ENCODE assay signal across 21 cellular contexts in genomic region chr13:35694549-35695233, GRCh38.
A peak's percentile ranks its signal among the peaks of the same experiment; 100 is the strongest.
DNase-seq lines count a peak whose midpoint lies in the region; ATAC-seq, FAIRE-seq and TF ChIP-seq lines count a peak whose summit lies in the region.
"Had no signal": no experiment of that assay in that cellular context is flagged by ENCODE, and none has a peak within 500 bp of the region (broad histone marks: within the 10 kb centered on the region; RNA-seq: fewer than 3 reads in every experiment).

No MANE protein-coding gene starts in this region.

- H3K9ac ChIP-seq in HepG2 (ENCODE audit: insufficient read depth, low read depth, low read length) (no peak overlapping the region), OCI-LY3 (ENCODE audit: low read length) (no peak overlapping the region)

- H3K27ac ChIP-seq in HepG2 (ENCODE audit: extremely low read length, insufficient read depth, low read length), result no peak overlapping the region
- H3K27ac ChIP-seq in right lobe of liver, result no peak overlapping the region
- H3K27ac ChIP-seq in OCI-LY3 (ENCODE audit: low read length), result no peak overlapping the region
- no peak overlapping the region for H3K27ac ChIP-seq in suprapubic skin
- no peak overlapping the region for H3K27ac ChIP-seq in adrenal gland
- H3K27ac ChIP-seq in stomach, result no peak overlapping the region
- H3K27ac ChIP-seq: Peyer's patch, SK-N-MC had no signal

- H3K4me1 ChIP-seq in HepG2 (ENCODE audit: insufficient read depth, low read length), result peaks cover 7% of the 10 kb centered on the region; the same call in 1 of the 2 replicates
- H3K4me1 ChIP-seq in right lobe of liver, result no peaks in the 10 kb centered on the region
- H3K4me1 ChIP-seq in OCI-LY3 (ENCODE audit: low read length), result peaks cover 15% of the 10 kb centered on the region
- H3K4me1 ChIP-seq in suprapubic skin, result no peaks in the 10 kb centered on the region
- no peaks in the 10 kb centered on the region for H3K4me1 ChIP-seq in adrenal gland (replicated peaks in 1 of 2)
- H3K4me1 ChIP-seq in stomach, result peaks cover 0 to 9% (median 4%) of the 10 kb centered on the region in 4 donors
- H3K4me1 ChIP-seq: Peyer's patch had no signal

- CTCF ChIA-PET in HepG2 (lab: Yijun Ruan, JAX; ENCODE audit: low intra/inter-chr PET ratio, low total read pairs), result no interaction called here

- in situ Hi-C loops in HepG2 (cut with HindIII; ENCODE audit: extremely low pct_ligation_motif_present, low pct_unique_long_range_greater_than_20kb), result no loop called here

- H3K36me3 ChIP-seq in HepG2 (replicated peaks in 1 of 2; ENCODE audit: control insufficient read depth in 1 of 2, insufficient read depth in 2 of 2, low read length in 2 of 2) (no peaks in the 10 kb centered on the region), right lobe of liver (no peaks in the 10 kb centered on the region), OCI-LY3 (replicated peaks; ENCODE audit: low read depth, low read length) (no peaks in the 10 kb centered on the region), suprapubic skin (no peaks in the 10 kb centered on the region), adrenal gland (replicated peaks in 1 of 2) (no peaks in the 10 kb centered on the region), stomach (no peaks in the 10 kb centered on the region)
- H3K36me3 ChIP-seq: Peyer's patch had no signal

- POLR2A ChIA-PET in HepG2 (lab: Yijun Ruan, JAX), result no interaction called here

- H3K4me3 ChIP-seq in HepG2 (replicated peaks in 1 of 3; ENCODE audit: insufficient read depth in 1 of 3, low read depth in 2 of 3, low read length in 3 of 3), result no peak overlapping the region
- no peak overlapping the region for H3K4me3 ChIP-seq in right lobe of liver
- peak overlapping the region; percentile 36 for H3K4me3 ChIP-seq in OCI-LY3 (ENCODE audit: low read length)
- no peak overlapping the region for H3K4me3 ChIP-seq in suprapubic skin
- H3K4me3 ChIP-seq in adrenal gland, result no peak overlapping the region
- H3K4me3 ChIP-seq in stomach, result no peak overlapping the region
- H3K4me3 ChIP-seq: GM23338, K562, Peyer's patch, SK-N-MC had no signal

- TF ChIP-seq CTCF in HepG2 (CRISPR knock-in tag; IDR thresholded peaks at IDR 0.05), result no peak
- no peak for TF ChIP-seq CTCF in right lobe of liver (IDR thresholded peaks at IDR 0.05)
- no peak for TF ChIP-seq CTCF in OCI-LY3 (IDR thresholded peaks at IDR 0.05; ENCODE audit: low read depth, low read length)
- no peak for TF ChIP-seq CTCF in suprapubic skin (IDR thresholded peaks at IDR 0.05)
- no peak for TF ChIP-seq CTCF in adrenal gland (IDR thresholded peaks at IDR 0.05)
- TF ChIP-seq CTCF in stomach (IDR thresholded peaks at IDR 0.05), result no peak

- TF ChIP-seq POLR2A in HepG2 (IDR thresholded peaks at IDR 0.05; ENCODE audit: insufficient read depth in 1 of 2, low read depth in 2 of 2, low read length in 2 of 2) (no peak), right lobe of liver (IDR thresholded peaks at IDR 0.05) (no peak), suprapubic skin (IDR thresholded peaks at IDR 0.05) (no peak), adrenal gland (IDR thresholded peaks at IDR 0.05) (no peak), stomach (IDR thresholded peaks at IDR 0.05) (no peak)

- BruUV-seq in HepG2 (replicated peaks; lab: Mats Ljungman, UMichigan), result no TSS peak

- no peak for FAIRE-seq in HepG2 (lab: Jason Lieb, UNC)
- FAIRE-seq: K562 had no signal

- TF ChIP-seq EP300 in HepG2 (IDR thresholded peaks at IDR 0.05; ENCODE audit: low read depth in 2 of 2, low read length in 2 of 2), result no peak
- no peak for TF ChIP-seq EP300 in HepG2 (CRISPR knock-in tag; IDR thresholded peaks at IDR 0.05; ENCODE audit: borderline replicate concordance)
- TF ChIP-seq EP300 in suprapubic skin (IDR thresholded peaks at IDR 0.05), result no peak
- no peak for TF ChIP-seq EP300 in stomach (IDR thresholded peaks at IDR 0.05)

- no peaks in the 10 kb centered on the region for H3K79me2 ChIP-seq in HepG2 (ENCODE audit: insufficient read depth, low read length)
- no peaks in the 10 kb centered on the region for H3K79me2 ChIP-seq in OCI-LY3 (ENCODE audit: low read length)

- ATAC-seq in HepG2, result peak; percentile 51
- no peak for ATAC-seq in right lobe of liver
- peak; percentile 73 for ATAC-seq in HG02798 (IDR thresholded peaks at IDR 0.05; ENCODE audit: poor library complexity, unreplicated experiment)
- ATAC-seq: GM23338, K562, Right ventricle myocardium inferior had no signal

- TF ChIP-seq RAD21 in HepG2 (CRISPR knock-in tag; IDR thresholded peaks at IDR 0.05), result no peak

- H4K20me1 ChIP-seq in HepG2 (ENCODE audit: insufficient read depth, low read length), result no peaks in the 10 kb centered on the region
- no peaks in the 10 kb centered on the region for H4K20me1 ChIP-seq in OCI-LY3 (ENCODE audit: insufficient read depth, low read length)

- no peak overlapping the region for H2AFZ ChIP-seq in HepG2 (ENCODE audit: low read length)
- peak overlapping the region; percentile 38; the same call in 1 of the 2 replicates for H2AFZ ChIP-seq in OCI-LY3 (ENCODE audit: low read depth, low read length)
- H2AFZ ChIP-seq: GM23338 had no signal

- H3K27me3 ChIP-seq in HepG2 (ENCODE audit: control insufficient read depth in 1 of 2, insufficient read depth in 2 of 2, low read length in 2 of 2) (peaks cover 0 to 12% of the 10 kb centered on the region in 2 experiments; a peak in 2 of 5 replicates), right lobe of liver (no peaks in the 10 kb centered on the region), OCI-LY3 (ENCODE audit: low read depth, low read length) (peaks cover 4% of the 10 kb centered on the region; the same call in 1 of the 2 replicates), suprapubic skin (no peaks in the 10 kb centered on the region), adrenal gland (no peaks in the 10 kb centered on the region), stomach (no peaks in the 10 kb centered on the region)
- H3K27me3 ChIP-seq: Peyer's patch had no signal

- 56% methylated on average over 8 of the region's 16 CpGs for WGBS in HepG2 (ENCODE audit: low lambda C conversion rate)
- 74% methylated on average over 7 of the region's 16 CpGs for WGBS in right lobe of liver (ENCODE audit: insufficient coverage, low coverage, low lambda C conversion rate, missing lambda C conversion rate)
- WGBS in suprapubic skin, result 80% methylated on average over 16 of the region's 16 CpGs
- 80 to 94% (median 85%) methylated on average over 9 to 16 of the region's 16 CpGs for WGBS in adrenal gland, 4 donors
- WGBS in stomach, 5 donors, result 77 to 93% (median 90%) methylated on average over 11 to 16 of the region's 16 CpGs

- DNase-seq in HepG2 (ENCODE audit: low spot score), result peak; percentile 1
- DNase-seq in right lobe of liver, result no peak
- peak; percentile 41 to 71 for DNase-seq in suprapubic skin (ENCODE audit: low spot score in 2 of 2)
- no peak for DNase-seq in adrenal gland
- DNase-seq in stomach, result no peak
- DNase-seq in OCI-M2 (lab: John Stamatoyannopoulos, UW; ENCODE audit: unreplicated experiment), result no peak
- DNase-seq: Calu3; CD4-positive, alpha-beta memory T cell; DMS53; NCI-H1436; NCI-H2029; NCI-H2171 treated with DMSO at 0.1 percent for 48 hours; NCI-H446 treated with DMSO at 0.1 percent for 48 hours; NCI-H774; Peyer's patch had no signal

- H3K4me2 ChIP-seq in HepG2 (ENCODE audit: low read depth, low read length) (no peak overlapping the region), OCI-LY3 (ENCODE audit: low read length) (peak overlapping the region; percentile 70)
- H3K4me2 ChIP-seq: GM23338 had no signal

- H3K9me3 ChIP-seq in HepG2 (ENCODE audit: low read length) (no peaks in the 10 kb centered on the region), right lobe of liver (no peaks in the 10 kb centered on the region), OCI-LY3 (ENCODE audit: insufficient read depth, low read length) (no peaks in the 10 kb centered on the region), suprapubic skin (no peaks in the 10 kb centered on the region), adrenal gland (replicated peaks in 1 of 3) (no peaks in the 10 kb centered on the region), stomach (no peaks in the 10 kb centered on the region)
- H3K9me3 ChIP-seq: Peyer's patch had no signal

- intact Hi-C loops in HepG2 (cut with micrococcal nuclease; ENCODE audit: unreplicated experiment), result no loop called here
- intact Hi-C loops in right lobe of liver (cut with DNase I), result no loop called here
- intact Hi-C loops in adrenal gland (cut with DNase I), result no loop called here
- intact Hi-C loops in stomach (cut with DNase I; ENCODE audit: low total_unique reads), result no loop called here

TF ChIP-seq in HepG2, 621 proteins besides CTCF, POLR2A, EP300 and RAD21:
- no peak for TF ChIP-seq ZFP37 (CRISPR knock-in tag; IDR thresholded peaks at IDR 0.05; ENCODE audit: borderline replicate concordance)
- TF ChIP-seq NKX3-1 (CRISPR knock-in tag; IDR thresholded peaks at IDR 0.05), result no peak
- no peak for TF ChIP-seq ZNF639 (CRISPR knock-in tag; conservative IDR thresholded peaks at IDR 0.05)
- no peak for TF ChIP-seq AGO2 (optimal IDR thresholded peaks at IDR 0.05; ENCODE audit: low read depth, low read length)
- no peak for TF ChIP-seq THAP11 (CRISPR knock-in tag; IDR thresholded peaks at IDR 0.05)
- no peak for TF ChIP-seq ZNF772 (CRISPR knock-in tag; IDR thresholded peaks at IDR 0.05)
- TF ChIP-seq ZNF329 (CRISPR knock-in tag; IDR thresholded peaks at IDR 0.05; ENCODE audit: low read depth), result no peak
- no peak for TF ChIP-seq ZFY (CRISPR knock-in tag; IDR thresholded peaks at IDR 0.05)
- no peak for TF ChIP-seq KDM1A (CRISPR knock-in tag; IDR thresholded peaks at IDR 0.05)
- TF ChIP-seq, protein P1, sequence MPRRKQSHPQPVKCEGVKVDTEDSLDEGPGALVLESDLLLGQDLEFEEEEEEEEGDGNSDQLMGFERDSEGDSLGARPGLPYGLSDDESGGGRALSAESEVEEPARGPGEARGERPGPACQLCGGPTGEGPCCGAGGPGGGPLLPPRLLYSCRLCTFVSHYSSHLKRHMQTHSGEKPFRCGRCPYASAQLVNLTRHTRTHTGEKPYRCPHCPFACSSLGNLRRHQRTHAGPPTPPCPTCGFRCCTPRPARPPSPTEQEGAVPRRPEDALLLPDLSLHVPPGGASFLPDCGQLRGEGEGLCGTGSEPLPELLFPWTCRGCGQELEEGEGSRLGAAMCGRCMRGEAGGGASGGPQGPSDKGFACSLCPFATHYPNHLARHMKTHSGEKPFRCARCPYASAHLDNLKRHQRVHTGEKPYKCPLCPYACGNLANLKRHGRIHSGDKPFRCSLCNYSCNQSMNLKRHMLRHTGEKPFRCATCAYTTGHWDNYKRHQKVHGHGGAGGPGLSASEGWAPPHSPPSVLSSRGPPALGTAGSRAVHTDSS (CRISPR knock-in tag; conservative IDR thresholded peaks at IDR 0.05), result no peak
TF ChIP-seq in HepG2: peak in this region for 0.

Comparison
In these comparisons a context has a peak if more than half of its experiments do, and no peak if none do; other contexts are left out.
1. ATAC-seq: peak in HepG2 (single experiment) and HG02798 (single experiment); none in right lobe of liver (0 of 4).
2. DNase-seq: peak in HepG2 (single experiment) and suprapubic skin (2 of 2); none in right lobe of liver (0 of 3), adrenal gland (0 of 7), stomach (single experiment) and OCI-M2 (single experiment).